Comparison of ENCODE assay signal across 14 cellular contexts in genomic region chr12:65952737-65953209, GRCh38.
A peak's percentile ranks its signal among the peaks of the same experiment; 100 is the strongest.
DNase-seq lines count a peak whose midpoint lies in the region; ATAC-seq and TF ChIP-seq lines count a peak whose summit lies in the region.
"Had no signal": no experiment of that assay in that cellular context is flagged by ENCODE, and none has a peak within 500 bp of the region (broad histone marks: within the 10 kb centered on the region; RNA-seq: fewer than 3 reads in every experiment).

No MANE protein-coding gene starts in this region.

- peak; percentile 10 for DNase-seq in activated CD4-positive, alpha-beta T cell treated with anti-CD3 and anti-CD28 coated beads for 36 hours
- DNase-seq in activated CD4-positive, alpha-beta T cell treated with anti-CD3 and anti-CD28 coated beads, Interleukin-2, amount 50 U/mL, for 4 hours, result no peak
- peak; percentile 68 for DNase-seq in brain microvascular endothelial cell
- peak; percentile 70 for DNase-seq in osteoblast (ENCODE audit: insufficient read length, low spot score, missing footprints)
- no peak for DNase-seq in NCI-H510A treated with DMSO at 0.1 percent for 48 hours (lab: John Stamatoyannopoulos, UW)
- no peak for DNase-seq in MV-4-11 (lab: John Stamatoyannopoulos, UW)
- DNase-seq in Karpas-422, result no peak
- DNase-seq: left lung, NCI-H1092 treated with DMSO at 0.1 percent for 48 hours, NCI-H345, OCI-M1, T-cell had no signal

- no peaks in the 10 kb centered on the region for H3K9me2 ChIP-seq in Karpas-422 (replicated peaks; ENCODE audit: insufficient read depth, low read length)

- H3K4me2 ChIP-seq in osteoblast (ENCODE audit: insufficient read depth, low read length) (no peak overlapping the region), Karpas-422 (ENCODE audit: low read depth, low read length, poor library complexity, severe bottlenecking) (no peak overlapping the region)

- H3K9ac ChIP-seq in Karpas-422 (ENCODE audit: low read length), result no peak overlapping the region

- H3K27me3 ChIP-seq in brain microvascular endothelial cell (replicated peaks) (no peaks in the 10 kb centered on the region), osteoblast (ENCODE audit: insufficient read depth, low read length) (no peaks in the 10 kb centered on the region), Karpas-422 (ENCODE audit: low read length) (no peaks in the 10 kb centered on the region)
- H3K27me3 ChIP-seq: left lung had no signal

- H3K79me2 ChIP-seq in osteoblast (ENCODE audit: insufficient read depth, low read length) (peaks cover 41% of the 10 kb centered on the region), Karpas-422 (ENCODE audit: low read length) (no peaks in the 10 kb centered on the region)

- no peaks in the 10 kb centered on the region for H3K36me3 Mint-ChIP-seq in activated CD4-positive, alpha-beta T cell treated with anti-CD3 and anti-CD28 coated beads for 36 hours (ENCODE audit: low read depth)
- H3K36me3 Mint-ChIP-seq: T-cell had no signal

- H3K4me1 ChIP-seq in HEK293 (ENCODE audit: control insufficient read depth, insufficient read depth, low read length) (peaks cover 23% of the 10 kb centered on the region), osteoblast (ENCODE audit: insufficient read depth, low read length) (peaks cover 85% of the 10 kb centered on the region), Karpas-422 (ENCODE audit: low read length) (no peaks in the 10 kb centered on the region)

- TF ChIP-seq CTCF in HEK293 (tag by site-specific recombination; IDR thresholded peaks at IDR 0.05) (no peak), brain microvascular endothelial cell (IDR thresholded peaks at IDR 0.05; ENCODE audit: low read depth, low read length, missing control alignments) (no peak), osteoblast (IDR thresholded peaks at IDR 0.05; ENCODE audit: extremely low read depth, low read depth, low read length) (no peak)

- H3K9me3 ChIP-seq in HEK293 (ENCODE audit: control insufficient read depth, insufficient read depth, low read depth, low read length) (no peaks in the 10 kb centered on the region), osteoblast (ENCODE audit: low read depth, low read length) (no peaks in the 10 kb centered on the region), Karpas-422 (ENCODE audit: low read length) (no peaks in the 10 kb centered on the region)
- H3K9me3 ChIP-seq: left lung had no signal

- intact Hi-C loops in activated CD4-positive, alpha-beta T cell treated with anti-CD3 and anti-CD28 coated beads for 36 hours (cut with DNase I, micrococcal nuclease), result loop anchor here (2.0 to 10.0 kb wide), 3 partner anchors 196 to 298 kb away; no protein-coding TSS in a partner anchor

- no peak overlapping the region for H2AFZ ChIP-seq in osteoblast (ENCODE audit: low read length)
- H2AFZ ChIP-seq in Karpas-422 (ENCODE audit: low read length), result no peak overlapping the region

- POLR2A ChIA-PET in activated CD4-positive, alpha-beta T cell treated with anti-CD3 and anti-CD28 coated beads for 36 hours (lab: Charles Lee), result no interaction called here
- POLR2A ChIA-PET in HEK293 (lab: Yijun Ruan, JAX), result no interaction called here

- no peak overlapping the region for H3K27ac ChIP-seq in HEK293 (ENCODE audit: extremely low read depth, low read depth, low read length)
- H3K27ac ChIP-seq in brain microvascular endothelial cell, result peak overlapping the region; percentile 83
- peak overlapping the region; percentile 94 for H3K27ac ChIP-seq in osteoblast (ENCODE audit: low read depth, low read length)
- no peak overlapping the region for H3K27ac ChIP-seq in Karpas-422 (ENCODE audit: low read length)
- H3K27ac ChIP-seq: left lung, skin epidermis had no signal

- H3K4me3 ChIP-seq in HEK293 (ENCODE audit: low read depth, low read length) (no peak overlapping the region), brain microvascular endothelial cell (ENCODE audit: low read depth, low read length) (no peak overlapping the region), osteoblast (ENCODE audit: insufficient read depth, low read length) (no peak overlapping the region), Karpas-422 (ENCODE audit: low read length) (no peak overlapping the region)
- H3K4me3 ChIP-seq: left lung, skin epidermis had no signal

- peak; percentile 100 for ATAC-seq in activated CD4-positive, alpha-beta T cell treated with anti-CD3 and anti-CD28 coated beads for 36 hours
- ATAC-seq: left lung, T-cell had no signal

- CTCF ChIA-PET in activated CD4-positive, alpha-beta T cell treated with anti-CD3 and anti-CD28 coated beads for 36 hours (lab: Charles Lee), result no interaction called here
- CTCF ChIA-PET in HEK293 (lab: Yijun Ruan, JAX), result interaction anchor here (1.1 kb wide), 1 partner anchor 17 kb away, joined by 4 read pairs; no protein-coding TSS in a partner anchor

- H3K27me3 Mint-ChIP-seq in activated CD4-positive, alpha-beta T cell treated with anti-CD3 and anti-CD28 coated beads for 36 hours, result peaks cover 8% of the 10 kb centered on the region

- H3K36me3 ChIP-seq in HEK293 (ENCODE audit: control insufficient read depth in 2 of 2, insufficient read depth in 1 of 2, low read length in 2 of 2), result no peaks in the 10 kb centered on the region
- H3K36me3 ChIP-seq in brain microvascular endothelial cell (replicated peaks), result peaks cover 9% of the 10 kb centered on the region
- H3K36me3 ChIP-seq in osteoblast (ENCODE audit: insufficient read depth, low read length), result peaks cover 15% of the 10 kb centered on the region
- no peaks in the 10 kb centered on the region for H3K36me3 ChIP-seq in Karpas-422 (ENCODE audit: insufficient read depth, low read length)
- H3K36me3 ChIP-seq: left lung had no signal

- in situ Hi-C loops in brain microvascular endothelial cell (cut with HindIII; ENCODE audit: low pct_ligation_motif_present, low sequenced_read_pairs), result no loop called here

- no peak overlapping the region for H3K4me3 Mint-ChIP-seq in activated CD4-positive, alpha-beta T cell treated with anti-CD3 and anti-CD28 coated beads for 36 hours
- H3K4me3 Mint-ChIP-seq: T-cell had no signal

- H4K20me1 ChIP-seq in osteoblast (ENCODE audit: insufficient read depth, low read length), result no peaks in the 10 kb centered on the region
- H4K20me1 ChIP-seq in Karpas-422 (ENCODE audit: insufficient read depth, low read depth, low read length), result no peaks in the 10 kb centered on the region

- H3K9me3 Mint-ChIP-seq in activated CD4-positive, alpha-beta T cell treated with anti-CD3 and anti-CD28 coated beads for 36 hours (ENCODE audit: low read depth), result no peaks in the 10 kb centered on the region
- H3K9me3 Mint-ChIP-seq: T-cell had no signal

- no peak overlapping the region for H3K27ac Mint-ChIP-seq in activated CD4-positive, alpha-beta T cell treated with anti-CD3 and anti-CD28 coated beads for 36 hours
- H3K27ac Mint-ChIP-seq: T-cell had no signal

- H3K4me1 Mint-ChIP-seq in activated CD4-positive, alpha-beta T cell treated with anti-CD3 and anti-CD28 coated beads for 36 hours, result peaks cover 12% of the 10 kb centered on the region

TF ChIP-seq in HEK293, 187 proteins besides CTCF, POLR2A, EP300 and RAD21:
- 0 out of 2 replicates have a peak, but pooled peaks have one; percentile 44 for TF ChIP-seq ZNF112 (tag by site-specific recombination; IDR thresholded peaks at IDR 0.05)
- no peak for TF ChIP-seq YY2 (tag by site-specific recombination; IDR thresholded peaks at IDR 0.05)

Comparison
In these comparisons a context has a peak if more than half of its experiments do, and no peak if none do; other contexts are left out.
1. DNase-seq: peak in activated CD4-positive, alpha-beta T cell treated with anti-CD3 and anti-CD28 coated beads for 36 hours (single experiment), brain microvascular endothelial cell (single experiment) and osteoblast (single experiment); none in activated CD4-positive, alpha-beta T cell treated with anti-CD3 and anti-CD28 coated beads, Interleukin-2, amount 50 U/mL, for 4 hours (0 of 2), NCI-H510A treated with DMSO at 0.1 percent for 48 hours (single experiment), MV-4-11 (single experiment) and Karpas-422 (single experiment).
2. H3K27ac ChIP-seq: peak in brain microvascular endothelial cell (single experiment) and osteoblast (single experiment); none in HEK293 (single experiment) and Karpas-422 (single experiment).